27 cellular contexts compared by ENCODE assay signal in the genomic region with DNA sequence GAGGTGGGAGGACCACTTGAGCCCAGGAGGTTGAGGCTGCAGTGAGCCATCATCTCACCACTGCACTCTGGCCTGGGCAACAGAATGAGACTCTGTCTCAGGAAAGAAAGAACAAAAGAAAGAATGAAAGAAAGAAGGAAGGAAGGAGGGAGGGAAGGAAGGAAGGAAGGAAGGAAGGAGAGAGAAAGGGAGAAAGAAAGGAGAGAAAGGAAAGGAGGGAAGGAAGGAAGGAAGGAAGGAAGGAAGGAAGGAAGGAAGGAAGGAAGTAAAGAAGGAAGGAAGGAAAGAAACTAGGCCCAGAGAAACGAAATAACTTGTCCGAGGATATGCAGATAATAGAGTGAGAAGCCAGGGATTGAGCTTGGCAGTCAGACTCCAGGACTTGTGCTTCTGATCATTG.
"Had no signal": no experiment of that assay in that cellular context is flagged by ENCODE, and none has a peak within 500 bp of the region (broad histone marks: within the 10 kb centered on the region; RNA-seq: fewer than 3 reads in every experiment).

No MANE protein-coding gene starts in this region.

- H3K4me1 ChIP-seq: left lung, lower lobe of right lung, pancreas, prostate gland, sigmoid colon, spleen, suprapubic skin, tibial artery, uterus had no signal

- H3K27ac ChIP-seq: left lung, lower lobe of right lung, pancreas, prostate gland, sigmoid colon, spleen, suprapubic skin, thoracic aorta, tibial artery, uterus had no signal

- H3K36me3 ChIP-seq: left lung, lower lobe of right lung, pancreas, prostate gland, sigmoid colon, spleen, suprapubic skin, thoracic aorta, tibial artery, uterus had no signal

- H3K27me3 ChIP-seq: left lung, pancreas, sigmoid colon, spleen, suprapubic skin, tibial artery, uterus had no signal

- H3K9me3 ChIP-seq: pancreas, prostate gland, sigmoid colon, suprapubic skin, uterus had no signal

- H3K4me3 ChIP-seq: left lung, lower lobe of right lung, pancreas, prostate gland, sigmoid colon, spleen, suprapubic skin, thoracic aorta, tibial artery, uterus had no signal

- DNase-seq: kidney; left colon; left lung; lower lobe of right lung; mammary epithelial cell; mesenchymal stem cell; naive thymus-derived CD8-positive, alpha-beta T cell; nucleus accumbens; pancreas; posterior cingulate gyrus; retina; right cardiac atrium; sigmoid colon; small intestine; spleen; stimulated activated CD4-positive, alpha-beta T cell treated with anti-CD3 and anti-CD28 coated beads, Interleukin-4, amount 100 ng/mL, for 24 hours; stimulated activated naive CD4-positive, alpha-beta T cell; tibial artery; uterus had no signal

- H3K9me3 Mint-ChIP-seq: stimulated activated effector memory CD8-positive, alpha-beta T cell treated with anti-CD3 and anti-CD28 coated beads, Interleukin-12 subunit alpha, Interleukin-12 subunit beta, amount 100 ng/mL, for 72 hours; stimulated activated naive CD8-positive, alpha-beta T cell treated with anti-CD3 and anti-CD28 coated beads, Interleukin-15, Interleukin-2, amounts not matched to agents 100 ng/mL and 50 ng/mL, for 24 hours had no signal

- H3K4me1 Mint-ChIP-seq: neural crest cell; stimulated activated effector memory CD8-positive, alpha-beta T cell treated with anti-CD3 and anti-CD28 coated beads, Interleukin-12 subunit alpha, Interleukin-12 subunit beta, amount 100 ng/mL, for 72 hours had no signal

- H3K27ac Mint-ChIP-seq: stimulated activated effector memory CD8-positive, alpha-beta T cell treated with anti-CD3 and anti-CD28 coated beads, Interleukin-12 subunit alpha, Interleukin-12 subunit beta, amount 100 ng/mL, for 72 hours; stimulated activated naive CD8-positive, alpha-beta T cell treated with anti-CD3 and anti-CD28 coated beads, Interleukin-15, Interleukin-2, amounts not matched to agents 100 ng/mL and 50 ng/mL, for 24 hours; type B pancreatic cell had no signal

- ATAC-seq: left colon; left lung; lower lobe of right lung; naive thymus-derived CD8-positive, alpha-beta T cell; pancreas; right cardiac atrium; stimulated activated effector memory CD8-positive, alpha-beta T cell treated with anti-CD3 and anti-CD28 coated beads, Interleukin-12 subunit alpha, Interleukin-12 subunit beta, amount 100 ng/mL, for 72 hours had no signal

- FAIRE-seq: pancreas, small intestine had no signal

- H3K4me3 Mint-ChIP-seq: naive thymus-derived CD8-positive, alpha-beta T cell; nephron; neural crest cell; stimulated activated effector memory CD8-positive, alpha-beta T cell treated with anti-CD3 and anti-CD28 coated beads, Interleukin-12 subunit alpha, Interleukin-12 subunit beta, amount 100 ng/mL, for 72 hours; stimulated activated naive CD8-positive, alpha-beta T cell treated with anti-CD3 and anti-CD28 coated beads, Interleukin-15, Interleukin-2, amounts not matched to agents 100 ng/mL and 50 ng/mL, for 24 hours; type B pancreatic cell had no signal

- H3K27me3 Mint-ChIP-seq: type B pancreatic cell had no signal

- H3K36me3 Mint-ChIP-seq: stimulated activated effector memory CD8-positive, alpha-beta T cell treated with anti-CD3 and anti-CD28 coated beads, Interleukin-12 subunit alpha, Interleukin-12 subunit beta, amount 100 ng/mL, for 72 hours had no signal
